ENCODE assay signal across 3 cellular contexts in genomic region chr9:108742-109495, GRCh38. TPM values are rescaled to one million over a fixed set of nuclear protein-coding genes. Genes with fewer than 3 reads are reported as not detected.
"Had no signal": no experiment of that assay in that cellular context is flagged by ENCODE, and none has a peak within 500 bp of the region (broad histone marks: within the 10 kb centered on the region; RNA-seq: fewer than 3 reads in every experiment).

No MANE protein-coding gene starts in this region.

RNA-seq across cellular contexts. Expression of gene FOXD4, which starts 9.3 kb away (rescaled TPM):
- total RNA-seq: activated CD4-positive, alpha-beta memory T cell treated with anti-CD3 and anti-CD28 coated beads for 36 hours; Right ventricle myocardium inferior; T-helper 17 cell had no signal
